ENCODE assay signal across 8 cellular contexts in the genomic region with DNA sequence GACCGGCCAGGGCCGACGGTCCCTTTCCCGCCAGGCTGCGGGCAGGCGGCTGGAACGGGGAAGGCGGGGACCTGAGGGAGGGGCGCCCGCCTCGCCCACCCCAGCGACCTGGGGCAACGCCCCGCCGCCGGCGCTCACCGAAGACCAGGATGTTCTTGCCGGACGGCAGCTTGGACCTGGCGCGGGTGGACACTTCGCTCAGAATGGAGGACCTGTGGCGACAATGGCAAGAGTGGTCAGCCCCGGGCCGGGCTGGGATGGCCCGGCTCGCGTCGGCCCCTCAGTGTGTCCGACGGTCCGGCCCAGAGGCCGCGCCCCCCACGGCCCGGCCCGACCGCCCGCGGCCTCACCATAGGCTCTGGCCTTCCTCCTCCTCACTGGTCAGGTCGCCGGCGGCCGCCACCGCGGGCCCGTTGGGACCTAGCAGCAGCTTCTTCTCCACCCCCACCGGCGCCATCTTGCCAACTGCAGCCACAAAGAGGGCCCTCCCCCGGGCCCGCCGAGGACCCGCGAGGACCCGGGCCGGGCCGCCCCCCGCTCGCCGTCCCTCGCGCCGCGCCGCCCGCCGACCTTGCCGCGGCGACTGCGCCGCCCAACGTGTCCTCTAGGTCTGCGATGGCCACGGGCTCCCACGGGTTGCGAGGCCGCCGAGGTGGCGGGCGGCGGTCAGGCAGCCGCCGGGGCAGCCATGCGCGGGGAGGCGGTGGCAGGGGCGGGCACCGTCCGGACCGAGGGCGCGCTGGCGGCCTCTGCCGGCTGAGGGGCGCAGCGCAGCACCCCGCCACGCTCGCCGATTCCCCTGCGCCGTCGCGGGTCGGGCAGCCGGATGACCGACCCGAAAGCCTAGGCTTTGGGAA. TPM values are rescaled to one million over a fixed set of nuclear protein-coding genes. Genes with fewer than 3 reads are reported as not detected.
DNase-seq lines count a peak whose midpoint lies in the region; ATAC-seq and TF ChIP-seq lines count a peak whose summit lies in the region.

Gene DYNC1LI2 (minus strand): TSS at position 475 of the 857 bp plus-strand sequence. CDS start 18 bp downstream, at position 457.

- peak; percentile 81 for ATAC-seq in GM21786 (IDR thresholded peaks at IDR 0.05; ENCODE audit: unreplicated experiment)
- ATAC-seq in activated naive CD4-positive, alpha-beta T cell treated with anti-CD3 and anti-CD28 coated beads, Interleukin-2, amount 50 U/mL, for 72 hours = peak; percentile 85 to 93

- peak within 1 kb of the TSS; percentile 88 for H3K4me3 ChIP-seq in osteoblast (ENCODE audit: insufficient read depth, low read length)
- peak within 1 kb of the TSS; percentile 98 to 100 for H3K4me3 ChIP-seq in testis

- H3K27ac ChIP-seq in osteoblast (ENCODE audit: low read depth, low read length) = peak within 1 kb of the TSS; percentile 87
- H3K27ac ChIP-seq in testis = peak within 1 kb of the TSS; percentile 89 to 94

- H3K36me3 ChIP-seq in ES-I3 (ENCODE audit: insufficient read depth, low read length) (peaks cover 14% of the 10 kb centered on the region), osteoblast (ENCODE audit: insufficient read depth, low read length) (peaks cover 33% of the 10 kb centered on the region), testis (ENCODE audit: low read depth, missing control alignments) (no peaks in the 10 kb centered on the region)

- no peaks in the 10 kb centered on the region; the same call in 1 of the 2 replicates for H3K4me1 ChIP-seq in ES-I3 (ENCODE audit: insufficient read depth, low read length)
- H3K4me1 ChIP-seq in osteoblast (ENCODE audit: insufficient read depth, low read length) = peaks cover 20% of the 10 kb centered on the region
- peaks cover 9% of the 10 kb centered on the region for H3K4me1 ChIP-seq in testis

- peak within 1 kb of the TSS; percentile 97 for H2AFZ ChIP-seq in osteoblast (ENCODE audit: low read length)

- TF ChIP-seq CTCF in osteoblast (IDR thresholded peaks at IDR 0.05; ENCODE audit: extremely low read depth, low read depth, low read length) = peak; percentile 60
- peak; percentile 79 to 94 (median 83) for TF ChIP-seq CTCF in testis (IDR thresholded peaks at IDR 0.05)

- TF ChIP-seq POLR2A in testis (IDR thresholded peaks at IDR 0.05) = no peak

- no peaks in the 10 kb centered on the region for H3K9me3 ChIP-seq in ES-I3 (ENCODE audit: control insufficient read depth, insufficient read depth, low read length)
- no peaks in the 10 kb centered on the region for H3K9me3 ChIP-seq in osteoblast (ENCODE audit: low read depth, low read length)
- H3K9me3 ChIP-seq in testis = no peaks in the 10 kb centered on the region

- H4K20me1 ChIP-seq in osteoblast (ENCODE audit: insufficient read depth, low read length) = peaks cover 29% of the 10 kb centered on the region

- 0 to 1% methylated on average over 19 to 80 of the region's 110 CpGs for WGBS in testis, 2 donors

- no peaks in the 10 kb centered on the region for H3K9me3 Mint-ChIP-seq in activated naive CD4-positive, alpha-beta T cell treated with anti-CD3 and anti-CD28 coated beads, Interleukin-2, amount 50 U/mL, for 72 hours

- H3K79me2 ChIP-seq in osteoblast (ENCODE audit: insufficient read depth, low read length) = peaks cover 53% of the 10 kb centered on the region

- intact Hi-C loops in testis (cut with DNase I; ENCODE audit: low total_unique reads) = no loop called here

- H3K9ac ChIP-seq in ES-I3 (ENCODE audit: low read depth, low read length) = peak within 1 kb of the TSS; percentile 87

- H3K4me2 ChIP-seq in osteoblast (ENCODE audit: insufficient read depth, low read length) = peak within 1 kb of the TSS; percentile 88

- DNase-seq in Kasumi-1 (lab: John Stamatoyannopoulos, UW) = peak; percentile 56 to 60
- peak; percentile 47 for DNase-seq in SKM-1 (lab: John Stamatoyannopoulos, UW; ENCODE audit: unreplicated experiment)
- DNase-seq in activated naive CD4-positive, alpha-beta T cell treated with anti-CD3 and anti-CD28 coated beads, Interleukin-2, amount 50 U/mL, for 72 hours (ENCODE audit: low spot score in 2 of 2) = peak; percentile 87 to 91
- DNase-seq in glomerular visceral epithelial cell (ENCODE audit: extremely low spot score) = peak; percentile 75
- DNase-seq in osteoblast (ENCODE audit: insufficient read length, low spot score, missing footprints) = peak; percentile 99
- peak; percentile 82 for DNase-seq in testis

- peaks cover 0 to 19% of the 10 kb centered on the region in 2 donors for H3K36me3 Mint-ChIP-seq in activated naive CD4-positive, alpha-beta T cell treated with anti-CD3 and anti-CD28 coated beads, Interleukin-2, amount 50 U/mL, for 72 hours

- H3K27me3 ChIP-seq in osteoblast (ENCODE audit: insufficient read depth, low read length) (no peaks in the 10 kb centered on the region), testis (no peaks in the 10 kb centered on the region)

- H3K27ac Mint-ChIP-seq in activated naive CD4-positive, alpha-beta T cell treated with anti-CD3 and anti-CD28 coated beads, Interleukin-2, amount 50 U/mL, for 72 hours = peak within 1 kb of the TSS; percentile 76 to 96

RNA-seq across cellular contexts. Expression of gene DYNC1LI2, which starts in this region (rescaled TPM):
- total RNA-seq in activated naive CD4-positive, alpha-beta T cell treated with anti-CD3 and anti-CD28 coated beads, Interleukin-2, amount 50 U/mL, for 72 hours = 10 to 100 TPM; 51.6 to 61.4 TPM
- total RNA-seq in osteoblast (157 and 183 TPM in 2 replicates), testis (100 to 1,000 TPM; 132 to 145 TPM)
- 89.0 TPM for polyA plus RNA-seq in testis (ENCODE audit: insufficient read depth, low read depth, low replicate concordance)

Comparison
In these comparisons a context has a peak if more than half of its experiments do, and no peak if none do; other contexts are left out.
1. Peak in every context shown above with its lines: DNase-seq, ATAC-seq, H3K4me3 ChIP-seq and H3K27ac ChIP-seq.
2. DNase-seq: peak in every context shown above with its lines; median percentile 99 in osteoblast; 89 in activated naive CD4-positive, alpha-beta T cell treated with anti-CD3 and anti-CD28 coated beads, Interleukin-2, amount 50 U/mL, for 72 hours; 82 in testis; 75 in glomerular visceral epithelial cell; 58 in Kasumi-1; 47 in SKM-1.